Comparison of ENCODE assay signal across 1 cellular context in the genomic region with DNA sequence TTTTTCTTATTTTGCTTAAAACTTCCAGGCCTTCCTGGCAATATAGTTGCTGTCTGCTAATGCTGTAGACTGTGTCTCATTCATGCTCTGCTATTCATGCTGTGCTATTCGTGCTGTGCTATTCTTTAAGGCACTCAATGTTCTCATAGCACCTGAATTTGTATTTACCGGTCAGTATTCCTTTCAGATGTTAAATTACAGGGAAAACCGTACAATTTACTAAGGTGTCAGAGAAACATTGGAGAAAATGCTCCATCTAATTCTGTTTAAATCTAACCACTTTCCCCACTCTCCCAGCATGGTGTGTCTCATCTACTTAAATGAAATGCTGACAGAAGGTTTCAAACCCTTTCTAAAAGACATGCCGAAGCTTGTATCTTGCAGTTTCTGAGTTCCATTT.
TF ChIP-seq lines count a peak whose summit lies in the region.

No MANE protein-coding gene starts in this region.

TF ChIP-seq in A549, 52 proteins besides CTCF, POLR2A, EP300 and RAD21 (continued from another document):
- no peak for TF ChIP-seq TFCP2L1 (CRISPR knock-in tag; IDR thresholded peaks at IDR 0.05)
- no peak for TF ChIP-seq BHLHE40 (IDR thresholded peaks at IDR 0.05; ENCODE audit: low read depth, low read length)
- no peak for TF ChIP-seq GATA3 (IDR thresholded peaks at IDR 0.05; ENCODE audit: borderline replicate concordance)
- TF ChIP-seq, protein P1, sequence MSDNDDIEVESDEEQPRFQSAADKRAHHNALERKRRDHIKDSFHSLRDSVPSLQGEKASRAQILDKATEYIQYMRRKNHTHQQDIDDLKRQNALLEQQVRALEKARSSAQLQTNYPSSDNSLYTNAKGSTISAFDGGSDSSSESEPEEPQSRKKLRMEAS (IDR thresholded peaks at IDR 0.05) = no peak
- TF ChIP-seq CHD2 (IDR thresholded peaks at IDR 0.05; ENCODE audit: low read length, partially characterized antibody) = no peak
- no peak for TF ChIP-seq FOSB (CRISPR knock-in tag; IDR thresholded peaks at IDR 0.05)
TF ChIP-seq in A549: peak in this region for 0.
